23 cellular contexts compared by ENCODE assay signal in the genomic region with DNA sequence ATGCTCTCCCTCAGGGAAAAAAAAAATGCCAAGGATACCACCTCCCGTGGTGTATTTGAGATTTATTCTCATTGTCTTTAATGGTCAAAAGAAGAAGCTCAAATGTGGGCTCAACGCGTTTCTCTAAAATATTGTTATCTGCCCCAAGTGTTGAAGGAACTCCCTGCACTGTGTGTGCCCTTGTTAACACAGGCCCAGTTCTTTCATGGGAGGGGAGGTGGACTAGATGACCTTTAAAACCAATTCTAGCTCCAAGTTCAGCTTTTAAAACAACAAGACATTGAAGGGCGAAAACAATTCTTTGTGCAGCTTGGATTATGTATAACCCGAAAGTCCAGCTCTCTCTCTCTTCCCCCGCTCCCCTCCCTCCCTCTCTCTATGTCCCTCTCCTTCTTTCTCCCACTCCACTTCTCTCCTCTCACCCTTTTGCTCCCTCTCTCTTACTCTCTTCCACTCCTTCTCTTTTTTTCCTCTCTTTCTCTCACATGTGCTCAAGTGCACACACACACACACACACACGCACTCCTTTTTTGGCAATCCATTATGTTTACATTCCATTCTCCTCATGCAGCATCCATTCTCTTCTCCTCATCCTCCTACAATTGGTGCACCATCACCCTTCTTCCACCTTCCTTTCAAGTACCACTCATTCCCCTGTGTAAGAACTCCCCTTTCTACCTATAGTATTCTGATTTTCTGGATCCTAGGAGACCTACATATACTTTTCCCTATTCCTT. TPM values are rescaled to one million over a fixed set of nuclear protein-coding genes. Genes with fewer than 3 reads are reported as not detected.
A peak's percentile ranks its signal among the peaks of the same experiment; 100 is the strongest.
DNase-seq lines count a peak whose midpoint lies in the region; ATAC-seq and TF ChIP-seq lines count a peak whose summit lies in the region.
"Had no signal": no experiment of that assay in that cellular context is flagged by ENCODE, and none has a peak within 500 bp of the region (broad histone marks: within the 10 kb centered on the region; RNA-seq: fewer than 3 reads in every experiment).

No MANE protein-coding gene starts in this region.

- peaks cover 48% of the 10 kb centered on the region for H3K36me3 Mint-ChIP-seq in activated B cell treated with CpG ODN at 0.5 μM for 24 hours (ENCODE audit: low read depth)
- H3K36me3 Mint-ChIP-seq in chondrocyte (ENCODE audit: low read depth) = no peaks in the 10 kb centered on the region

- peak overlapping the region; percentile 20; the same call in 1 of the 2 replicates for H3K27ac ChIP-seq in 22Rv1
- H3K27ac ChIP-seq: A549, body of pancreas, coronary artery, left lung, RWPE1, tibial artery had no signal

- ATAC-seq in activated B cell treated with CpG ODN at 0.5 μM for 24 hours (ENCODE audit: low read depth) (no peak), HG02884 (IDR thresholded peaks at IDR 0.05; ENCODE audit: unreplicated experiment) (no peak), GM19397 (IDR thresholded peaks at IDR 0.05; ENCODE audit: unreplicated experiment) (no peak), HG03135 (IDR thresholded peaks at IDR 0.05; ENCODE audit: unreplicated experiment) (no peak)
- ATAC-seq: A549; body of pancreas; CD8-positive, alpha-beta T cell; left lung; mucosa of descending colon had no signal

- H3K9me3 Mint-ChIP-seq in activated B cell treated with CpG ODN at 0.5 μM for 24 hours = no peaks in the 10 kb centered on the region
- H3K9me3 Mint-ChIP-seq in chondrocyte (ENCODE audit: low read depth) = no peaks in the 10 kb centered on the region
- H3K9me3 Mint-ChIP-seq: CD8-positive, alpha-beta T cell had no signal

- no peak for TF ChIP-seq CTCF in 22Rv1 (IDR thresholded peaks at IDR 0.05)
- TF ChIP-seq CTCF in activated B cell treated with CpG ODN at 0.5 μM for 24 hours (IDR thresholded peaks at IDR 0.05) = no peak
- no peak for TF ChIP-seq CTCF in fibroblast of pulmonary artery (IDR thresholded peaks at IDR 0.05; ENCODE audit: low read length, missing control alignments)
- TF ChIP-seq CTCF in chondrocyte (IDR thresholded peaks at IDR 0.05) = no peak

- DNase-seq in GM04504 (ENCODE audit: low read depth) = peak; percentile 40
- DNase-seq in activated B cell treated with CpG ODN at 0.5 μM for 24 hours = no peak
- DNase-seq in fibroblast of pulmonary artery (ENCODE audit: low read depth) = peak; percentile 28
- DNase-seq in chondrocyte (ENCODE audit: low spot score) = no peak
- DNase-seq: activated CD4-positive, alpha-beta T cell treated with anti-CD3 and anti-CD28 coated beads for 48 hours; activated CD8-positive, alpha-beta memory T cell treated with anti-CD3 and anti-CD28 coated beads, Interleukin-2, amount 50 U/mL, for 48 hours; activated naive CD4-positive, alpha-beta T cell; body of pancreas; CD8-positive, alpha-beta T cell; DND-41; KBM-7; left lung; mucosa of descending colon; NCI-H2029 treated with DMSO at 0.1 percent for 48 hours; NCI-H446 treated with DMSO at 0.1 percent for 48 hours; tibial artery had no signal

- CTCF ChIA-PET in activated B cell treated with CpG ODN at 0.5 μM for 24 hours (lab: Charles Lee) = interaction anchor here (1.2 to 5.4 kb wide), 9 partner anchors 11 to 94 kb away, joined by 4 to 99 read pairs (median 33); a partner anchor contains a TSS

- H3K27ac Mint-ChIP-seq in activated B cell treated with CpG ODN at 0.5 μM for 24 hours = peak overlapping the region; percentile 85
- no peak overlapping the region for H3K27ac Mint-ChIP-seq in chondrocyte (ENCODE audit: unreplicated experiment)
- H3K27ac Mint-ChIP-seq: CD8-positive, alpha-beta T cell had no signal

- no peak overlapping the region for H3K4me3 Mint-ChIP-seq in activated B cell treated with CpG ODN at 0.5 μM for 24 hours
- no peak overlapping the region for H3K4me3 Mint-ChIP-seq in chondrocyte (ENCODE audit: unreplicated experiment)
- H3K4me3 Mint-ChIP-seq: CD8-positive, alpha-beta T cell had no signal

- intact Hi-C loops in activated B cell treated with CpG ODN at 0.5 μM for 24 hours (cut with micrococcal nuclease) = loop anchor here (2.0 kb wide), 1 partner anchor 41 kb away; no protein-coding TSS in a partner anchor

- peaks cover 84% of the 10 kb centered on the region for H3K4me1 Mint-ChIP-seq in activated B cell treated with CpG ODN at 0.5 μM for 24 hours
- no peaks in the 10 kb centered on the region for H3K4me1 Mint-ChIP-seq in chondrocyte (ENCODE audit: low read depth)

- H3K4me3 ChIP-seq in fibroblast of pulmonary artery (replicated peaks; ENCODE audit: low read depth, low read length) = no peak overlapping the region
- H3K4me3 ChIP-seq: A549, body of pancreas, coronary artery, left lung, mucosa of descending colon, tibial artery had no signal

- POLR2A ChIA-PET in activated B cell treated with CpG ODN at 0.5 μM for 24 hours (lab: Charles Lee) = interaction anchor here (0.9 to 16.1 kb wide), 10 partner anchors 10 to 89 kb away, joined by 3 to 1150 read pairs (median 38); a partner anchor contains a TSS

- no peaks in the 10 kb centered on the region for H3K27me3 Mint-ChIP-seq in activated B cell treated with CpG ODN at 0.5 μM for 24 hours
- peaks cover 60% of the 10 kb centered on the region for H3K27me3 Mint-ChIP-seq in chondrocyte (ENCODE audit: low read depth)

RNA-seq across cellular contexts. Expression of a gene that starts 8.5 kb away (rescaled TPM):
- 341 and 365 TPM in 2 replicates for total RNA-seq in activated B cell treated with CpG ODN at 0.5 μM for 24 hours
- not detected in 3 replicates for total RNA-seq in chondrocyte

RNA-seq across cellular contexts. Expression of a gene that starts 20.6 kb away (rescaled TPM):
- total RNA-seq in activated B cell treated with CpG ODN at 0.5 μM for 24 hours (371 and 387 TPM in 2 replicates), chondrocyte (3.6 to 5.5 TPM (median 5.4 TPM) in 3 replicates)

RNA-seq across cellular contexts. Expression of a gene that starts 36.1 kb away (rescaled TPM):
- total RNA-seq in activated B cell treated with CpG ODN at 0.5 μM for 24 hours (347 and 370 TPM in 2 replicates), chondrocyte (149 to 165 TPM (median 150 TPM) in 3 replicates)

Comparison
In these comparisons a context has a peak if more than half of its experiments do, and no peak if none do; other contexts are left out.
1. DNase-seq: peak in GM04504 (single experiment) and fibroblast of pulmonary artery (single experiment); none in activated B cell treated with CpG ODN at 0.5 μM for 24 hours (single experiment) and chondrocyte (single experiment).
2. RNA of a gene that starts 8.5 kb away (total RNA-seq): 341 to 365 TPM in activated B cell treated with CpG ODN at 0.5 μM for 24 hours; not detected in chondrocyte; every median in the first group is over 100 times any median in the second.
3. RNA of a gene that starts 20.6 kb away (total RNA-seq): 371 to 387 TPM in activated B cell treated with CpG ODN at 0.5 μM for 24 hours; 3.6 to 5.5 TPM in chondrocyte; every median in the first group is over 10 times any median in the second.